ENCODE assay signal across 30 cellular contexts in the genomic region with DNA sequence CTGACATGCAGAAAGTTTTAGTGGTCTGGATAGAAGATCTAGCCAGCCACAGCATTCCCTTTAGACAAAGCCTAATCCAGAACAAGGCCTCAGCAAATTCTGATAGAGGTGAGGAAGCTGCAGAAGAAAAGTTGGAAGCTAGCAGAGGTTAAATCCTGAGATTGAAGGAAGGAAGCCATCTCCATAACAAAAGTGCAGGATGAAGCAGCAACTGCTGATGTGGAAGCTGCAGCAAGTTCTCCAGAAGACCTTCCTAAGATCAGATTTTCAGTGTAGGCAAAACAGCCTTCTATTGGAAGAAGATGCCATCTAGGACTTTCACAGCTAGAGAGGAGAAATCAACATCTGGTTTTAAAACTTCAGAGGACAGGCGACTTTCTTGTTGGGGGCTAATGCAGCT.
A peak's percentile ranks its signal among the peaks of the same experiment; 100 is the strongest.
DNase-seq lines count a peak whose midpoint lies in the region; ATAC-seq and TF ChIP-seq lines count a peak whose summit lies in the region.
"Had no signal": no experiment of that assay in that cellular context is flagged by ENCODE, and none has a peak within 500 bp of the region (broad histone marks: within the 10 kb centered on the region; RNA-seq: fewer than 3 reads in every experiment).

No MANE protein-coding gene starts in this region.

- no peak for DNase-seq in Panc1 (ENCODE audit: low read depth, low spot score)
- DNase-seq in islet precursor cell: peak; percentile 7
- DNase-seq in psoas muscle: no peak
- no peak for DNase-seq in activated T-cell treated with anti-CD3 and anti-CD28 coated beads, Interleukin-2, amount 50 U/mL, for 24 hours
- no peak for DNase-seq in substantia nigra (lab: John Stamatoyannopoulos, UW)
- DNase-seq in ACHN: no peak
- DNase-seq: activated CD4-positive, alpha-beta T cell treated with anti-CD3 and anti-CD28 coated beads, Interleukin-2, amount 10 ng/mL, durations not matched to agents 7 days and 5 days; activated CD8-positive, alpha-beta memory T cell treated with anti-CD3 and anti-CD28 coated beads, Interleukin-2, amount 10 ng/mL, durations not matched to agents 7 days and 5 days; COR-L47; DMS79; heart left ventricle; left cardiac atrium; NCI-H1092; NCI-H187 treated with DMSO at 0.1 percent for 48 hours; right lobe of liver; stimulated activated CD4-positive, alpha-beta T cell treated with anti-CD3 and anti-CD28 coated beads, Interleukin-15, amount 100 ng/mL, for 24 hours; stimulated activated naive CD8-positive, alpha-beta T cell treated with anti-CD3 and anti-CD28 coated beads, Interleukin-15, amount 100 ng/mL, for 72 hours; T-helper 17 cell had no signal

- H4K20me1 ChIP-seq in BLaER1 treated with 17β-estradiol and CSF1 and Interleukin-3, amounts not matched to agents 10 nM and 100 nM: peaks cover 45 to 99% (median 61%) of the 10 kb centered on the region in 11 experiments; a peak in 21 of 22 replicates

- no peak overlapping the region; a peak in 1 of 20 replicates for H3K4me3 ChIP-seq in BLaER1 treated with 17β-estradiol and CSF1 and Interleukin-3, amounts not matched to agents 10 nM and 100 nM
- no peak overlapping the region for H3K4me3 ChIP-seq in Panc1 (ENCODE audit: low read depth in 2 of 2, low read length in 2 of 2)
- H3K4me3 ChIP-seq in psoas muscle: no peak overlapping the region
- H3K4me3 ChIP-seq: A549, ascending aorta, heart left ventricle, right lobe of liver, SK-N-MC, tibial nerve had no signal

- CTCF ChIA-PET in Panc1 (lab: Charles Lee): interaction anchor here (0.5 to 0.7 kb wide), 2 partner anchors 38 to 76 kb away, joined by 3 to 6 read pairs; no protein-coding TSS in a partner anchor

- peak overlapping the region in 10 of 11 experiments; percentile 31 to 91 (median 68); a peak in 15 of 22 replicates for H3K4me2 ChIP-seq in BLaER1 treated with 17β-estradiol and CSF1 and Interleukin-3, amounts not matched to agents 10 nM and 100 nM
- H3K4me2 ChIP-seq: A549 had no signal

- BruUV-seq in Panc1 (replicated peaks; lab: Mats Ljungman, UMichigan): no TSS peak

- no peak for TF ChIP-seq CTCF in Panc1 (IDR thresholded peaks at IDR 0.05)
- no peak for TF ChIP-seq CTCF in psoas muscle (IDR thresholded peaks at IDR 0.05)

- intact Hi-C loops in Panc1 (cut with micrococcal nuclease; ENCODE audit: unreplicated experiment): no loop called here
- intact Hi-C loops in psoas muscle (cut with DNase I): no loop called here

- no peaks in the 10 kb centered on the region for H3K36me3 Mint-ChIP-seq in activated T-cell treated with anti-CD3 and anti-CD28 coated beads, Interleukin-2, amount 50 U/mL, for 24 hours (ENCODE audit: low read depth)
- H3K36me3 Mint-ChIP-seq: activated CD8-positive, alpha-beta memory T cell treated with anti-CD3 and anti-CD28 coated beads, Interleukin-2, amount 10 ng/mL, durations not matched to agents 7 days and 5 days; activated naive CD4-positive, alpha-beta T cell treated with anti-CD3 and anti-CD28 coated beads, Interleukin-2, amount 50 U/mL, for 72 hours; mesothelial cell of epicardium had no signal

- peak overlapping the region in 6 of 11 experiments; percentile 59 to 91 (median 84); a peak in 12 of 22 replicates for H3K27ac ChIP-seq in BLaER1 treated with 17β-estradiol and CSF1 and Interleukin-3, amounts not matched to agents 10 nM and 100 nM
- H3K27ac ChIP-seq in Panc1 (ENCODE audit: low read length): peak overlapping the region; percentile 99
- peak overlapping the region; percentile 40 for H3K27ac ChIP-seq in psoas muscle
- H3K27ac ChIP-seq in substantia nigra (ENCODE audit: low read depth, low read length, poor library complexity, severe bottlenecking): no peak overlapping the region
- H3K27ac ChIP-seq: epithelial cell of prostate, parathyroid adenoma, RWPE1, SK-N-MC, tibial nerve had no signal

- H3K9me3 Mint-ChIP-seq in activated T-cell treated with anti-CD3 and anti-CD28 coated beads, Interleukin-2, amount 50 U/mL, for 24 hours: no peaks in the 10 kb centered on the region
- H3K9me3 Mint-ChIP-seq: activated CD4-positive, alpha-beta T cell treated with anti-CD3 and anti-CD28 coated beads, Interleukin-2, amount 10 ng/mL, durations not matched to agents 7 days and 5 days; activated naive CD4-positive, alpha-beta T cell treated with anti-CD3 and anti-CD28 coated beads, Interleukin-2, amount 50 U/mL, for 72 hours; central memory CD8-positive, alpha-beta T cell; mesothelial cell of epicardium; stimulated activated naive CD8-positive, alpha-beta T cell treated with anti-CD3 and anti-CD28 coated beads, Interleukin-15, amount 100 ng/mL, for 72 hours had no signal

- peaks cover 18% of the 10 kb centered on the region for H3K4me1 Mint-ChIP-seq in activated T-cell treated with anti-CD3 and anti-CD28 coated beads, Interleukin-2, amount 50 U/mL, for 24 hours (ENCODE audit: low read depth)

- no peak overlapping the region for H3K27ac Mint-ChIP-seq in activated T-cell treated with anti-CD3 and anti-CD28 coated beads, Interleukin-2, amount 50 U/mL, for 24 hours
- H3K27ac Mint-ChIP-seq: activated CD4-positive, alpha-beta T cell treated with anti-CD3 and anti-CD28 coated beads, Interleukin-2, amount 10 ng/mL, durations not matched to agents 7 days and 5 days; activated CD8-positive, alpha-beta memory T cell treated with anti-CD3 and anti-CD28 coated beads, Interleukin-2, amount 10 ng/mL, durations not matched to agents 7 days and 5 days; activated naive CD4-positive, alpha-beta T cell treated with anti-CD3 and anti-CD28 coated beads, Interleukin-2, amount 50 U/mL, for 72 hours; mesothelial cell of epicardium; stimulated activated naive CD8-positive, alpha-beta T cell treated with anti-CD3 and anti-CD28 coated beads, Interleukin-15, amount 100 ng/mL, for 72 hours; T-helper 17 cell had no signal

- in situ Hi-C loops in Panc1 (cut with HindIII; ENCODE audit: low pct_unique_long_range_greater_than_20kb, low sequenced_read_pairs): no loop called here
- in situ Hi-C loops in ACHN (cut with HindIII; ENCODE audit: low pct_ligation_motif_present, low pct_unique_long_range_greater_than_20kb, low sequenced_read_pairs): no loop called here

- H3K9ac ChIP-seq in BLaER1 treated with 17β-estradiol and CSF1 and Interleukin-3, amounts not matched to agents 10 nM and 100 nM: peak overlapping the region in 3 of 11 experiments; percentile 58 to 71 (median 65); a peak in 2 of 22 replicates
- H3K9ac ChIP-seq: parathyroid adenoma had no signal

- WGBS in psoas muscle, 3 donors: 83 to 91% (median 90%) methylated on average over 1 of the region's 1 CpG

- ATAC-seq in Panc1 (no peak), psoas muscle (no peak), GM19455 (IDR thresholded peaks at IDR 0.05; ENCODE audit: unreplicated experiment) (no peak)
- ATAC-seq: A549; activated CD8-positive, alpha-beta memory T cell treated with anti-CD3 and anti-CD28 coated beads, Interleukin-2, amount 10 ng/mL, durations not matched to agents 7 days and 5 days; activated naive CD4-positive, alpha-beta T cell treated with anti-CD3 and anti-CD28 coated beads, Interleukin-2, amount 50 U/mL, for 72 hours; left cardiac atrium; right lobe of liver; stimulated activated naive CD8-positive, alpha-beta T cell treated with anti-CD3 and anti-CD28 coated beads, Interleukin-15, amount 100 ng/mL, for 72 hours; T-helper 17 cell had no signal

- peaks cover 0 to 14% (median 10%) of the 10 kb centered on the region in 11 experiments; a peak in 10 of 22 replicates for H3K9me3 ChIP-seq in BLaER1 treated with 17β-estradiol and CSF1 and Interleukin-3, amounts not matched to agents 10 nM and 100 nM (replicated peaks in 1 of 11)
- no peaks in the 10 kb centered on the region for H3K9me3 ChIP-seq in Panc1 (ENCODE audit: control insufficient read depth, insufficient read depth, low read depth, low read length)
- no peaks in the 10 kb centered on the region for H3K9me3 ChIP-seq in psoas muscle
- H3K9me3 ChIP-seq: A549, ascending aorta, heart left ventricle, right lobe of liver, tibial nerve had no signal

- H3K27me3 Mint-ChIP-seq in activated T-cell treated with anti-CD3 and anti-CD28 coated beads, Interleukin-2, amount 50 U/mL, for 24 hours: peaks cover 40% of the 10 kb centered on the region

- H3K27me3 ChIP-seq in BLaER1 treated with 17β-estradiol and CSF1 and Interleukin-3, amounts not matched to agents 10 nM and 100 nM: no peaks in the 10 kb centered on the region
- H3K27me3 ChIP-seq in Panc1 (ENCODE audit: control insufficient read depth, insufficient read depth, low read length) (no peaks in the 10 kb centered on the region), psoas muscle (ENCODE audit: insufficient read depth in 3 of 3, low read length in 2 of 3) (no peaks in the 10 kb centered on the region)
- H3K27me3 ChIP-seq: ascending aorta, heart left ventricle, right lobe of liver, tibial nerve had no signal

- POLR2A ChIA-PET in Panc1 (lab: Charles Lee): no interaction called here

- H3K4me1 ChIP-seq in BLaER1 treated with 17β-estradiol and CSF1 and Interleukin-3, amounts not matched to agents 10 nM and 100 nM: peaks cover 81 to 95% (median 88%) of the 10 kb centered on the region in 10 experiments
- H3K4me1 ChIP-seq in Panc1 (ENCODE audit: control insufficient read depth, insufficient read depth, low read length): peaks cover 99% of the 10 kb centered on the region
- peaks cover 84% of the 10 kb centered on the region for H3K4me1 ChIP-seq in psoas muscle

- H3K4me3 Mint-ChIP-seq in activated T-cell treated with anti-CD3 and anti-CD28 coated beads, Interleukin-2, amount 50 U/mL, for 24 hours: no peak overlapping the region
- H3K4me3 Mint-ChIP-seq: activated CD4-positive, alpha-beta T cell treated with anti-CD3 and anti-CD28 coated beads, Interleukin-2, amount 10 ng/mL, durations not matched to agents 7 days and 5 days; activated CD8-positive, alpha-beta memory T cell treated with anti-CD3 and anti-CD28 coated beads, Interleukin-2, amount 10 ng/mL, durations not matched to agents 7 days and 5 days; central memory CD8-positive, alpha-beta T cell; mesothelial cell of epicardium; stimulated activated naive CD8-positive, alpha-beta T cell treated with anti-CD3 and anti-CD28 coated beads, Interleukin-15, amount 100 ng/mL, for 72 hours; T-helper 17 cell had no signal

- H3K36me3 ChIP-seq in BLaER1 treated with 17β-estradiol and CSF1 and Interleukin-3, amounts not matched to agents 10 nM and 100 nM: peaks cover 0 to 17% (median 0%) of the 10 kb centered on the region in 11 experiments; a peak in 7 of 22 replicates
- H3K36me3 ChIP-seq in Panc1 (ENCODE audit: control insufficient read depth, insufficient read depth, low read length) (no peaks in the 10 kb centered on the region; the same call in 1 of the 2 replicates), psoas muscle (ENCODE audit: insufficient read depth in 1 of 2, low read depth in 1 of 2) (no peaks in the 10 kb centered on the region)
- H3K36me3 ChIP-seq: ascending aorta, heart left ventricle, right lobe of liver, tibial nerve had no signal
